16 cellular contexts compared by ENCODE assay signal in the genomic region with DNA sequence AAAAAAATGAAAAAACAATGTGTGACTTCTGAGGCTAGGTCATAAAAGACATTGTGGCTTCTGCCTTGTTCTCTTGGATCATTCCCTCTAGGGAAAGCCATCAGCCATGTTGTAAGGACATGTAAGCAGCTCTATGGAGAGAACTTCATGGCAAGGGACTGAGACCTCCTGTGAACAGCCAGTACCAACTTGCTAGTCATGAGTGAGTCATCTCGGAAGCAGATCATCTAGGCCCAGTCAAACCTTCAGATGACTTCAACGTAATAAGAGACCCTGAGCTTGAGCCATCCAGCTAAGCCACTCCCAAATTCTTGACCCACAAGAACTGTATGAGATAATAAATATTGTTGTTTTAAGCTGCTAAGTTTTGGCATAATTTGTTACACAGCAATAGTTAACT. TPM values are rescaled to one million over a fixed set of nuclear protein-coding genes. Genes with fewer than 3 reads are reported as not detected.
DNase-seq lines count a peak whose midpoint lies in the region; ATAC-seq and TF ChIP-seq lines count a peak whose summit lies in the region.
"Had no signal": no experiment of that assay in that cellular context is flagged by ENCODE, and none has a peak within 500 bp of the region (broad histone marks: within the 10 kb centered on the region; RNA-seq: fewer than 3 reads in every experiment).

No MANE protein-coding gene starts in this region.

- ATAC-seq in RWPE2 (ENCODE audit: low read depth) (peak; percentile 71), heart left ventricle (no peak)
- ATAC-seq: activated CD4-positive, CD25-positive, alpha-beta regulatory T cell treated with anti-CD3 and anti-CD28 coated beads, Interleukin-2, amount 50 U/mL, for 24 hours had no signal

- CTCF ChIA-PET in activated naive CD4-positive, alpha-beta T cell treated with anti-CD3 and anti-CD28 coated beads for 36 hours (lab: Charles Lee): interaction anchor here (0.6 kb wide), 1 partner anchor 11 kb away, joined by 6 read pairs; no protein-coding TSS in a partner anchor

- peak overlapping the region; percentile 1 for H3K4me2 ChIP-seq in skeletal muscle satellite cell (ENCODE audit: low read length)
- H3K4me2 ChIP-seq: smooth muscle cell had no signal

- H3K4me1 ChIP-seq in RWPE2 (ENCODE audit: insufficient read depth, poor library complexity, severe bottlenecking) (peaks cover 19% of the 10 kb centered on the region), skeletal muscle satellite cell (ENCODE audit: control insufficient read depth, insufficient read depth, low read length) (peaks cover 23% of the 10 kb centered on the region), heart left ventricle (peaks cover 0 to 15% (median 11%) of the 10 kb centered on the region in 12 donors)

- H3K4me3 Mint-ChIP-seq in activated naive CD4-positive, alpha-beta T cell treated with anti-CD3 and anti-CD28 coated beads for 36 hours: no peak overlapping the region
- H3K4me3 Mint-ChIP-seq: neural crest cell had no signal

- no peak for TF ChIP-seq POLR2A in heart left ventricle (IDR thresholded peaks at IDR 0.05)

- no peak overlapping the region for H3K27ac Mint-ChIP-seq in activated naive CD4-positive, alpha-beta T cell treated with anti-CD3 and anti-CD28 coated beads for 36 hours

- H3K36me3 Mint-ChIP-seq in activated naive CD4-positive, alpha-beta T cell treated with anti-CD3 and anti-CD28 coated beads for 36 hours (ENCODE audit: low read depth): no peaks in the 10 kb centered on the region

- DNase-seq in HCEC 1CT: peak; percentile 94
- DNase-seq in RWPE2 (ENCODE audit: low spot score): no peak
- peak; percentile 75 for DNase-seq in fibroblast of gingiva (ENCODE audit: low read depth)
- DNase-seq in heart left ventricle: no peak
- DNase-seq in activated naive CD4-positive, alpha-beta T cell treated with anti-CD3 and anti-CD28 coated beads for 36 hours: no peak
- no peak for DNase-seq in kidney glomerular epithelial cell (lab: John Stamatoyannopoulos, UW)
- DNase-seq: activated T-cell treated with anti-CD3 and anti-CD28 coated beads, Interleukin-2, amount 50 U/mL, for 1 hour; amygdala; Caco-2; hypothalamus; testis had no signal

- H3K9me3 Mint-ChIP-seq in activated naive CD4-positive, alpha-beta T cell treated with anti-CD3 and anti-CD28 coated beads for 36 hours: no peaks in the 10 kb centered on the region
- H3K9me3 Mint-ChIP-seq: neural crest cell had no signal

- peaks cover 18% of the 10 kb centered on the region for H3K4me1 Mint-ChIP-seq in activated naive CD4-positive, alpha-beta T cell treated with anti-CD3 and anti-CD28 coated beads for 36 hours (ENCODE audit: low read depth)

- TF ChIP-seq CTCF in RWPE2 (IDR thresholded peaks at IDR 0.05; ENCODE audit: poor library complexity, severe bottlenecking): no peak
- no peak for TF ChIP-seq CTCF in heart left ventricle (IDR thresholded peaks at IDR 0.05)

- no peaks in the 10 kb centered on the region for H3K27me3 Mint-ChIP-seq in activated naive CD4-positive, alpha-beta T cell treated with anti-CD3 and anti-CD28 coated beads for 36 hours (ENCODE audit: low read depth)

- H3K9ac ChIP-seq in skeletal muscle satellite cell (ENCODE audit: low read depth, low read length): no peak overlapping the region

- WGBS in heart left ventricle, 4 donors: 84 to 88% (median 86%) methylated on average over 2 of the region's 2 CpGs

- H3K4me3 ChIP-seq in RWPE2 (ENCODE audit: severe bottlenecking): no peak overlapping the region
- no peak overlapping the region for H3K4me3 ChIP-seq in skeletal muscle satellite cell (ENCODE audit: low read length)
- H3K4me3 ChIP-seq in heart left ventricle: no peak overlapping the region
- H3K4me3 ChIP-seq: smooth muscle cell, testis had no signal

- H3K9me3 ChIP-seq in RWPE2 (ENCODE audit: severe bottlenecking) (no peaks in the 10 kb centered on the region), skeletal muscle satellite cell (replicated peaks; ENCODE audit: low read length) (no peaks in the 10 kb centered on the region), heart left ventricle (no peaks in the 10 kb centered on the region)
- H3K9me3 ChIP-seq: Caco-2, testis had no signal

- H3K27ac ChIP-seq in RWPE2 (ENCODE audit: poor library complexity, severe bottlenecking): peak overlapping the region; percentile 49
- H3K27ac ChIP-seq in heart left ventricle: no peak overlapping the region
- H3K27ac ChIP-seq: testis had no signal

- H3K36me3 ChIP-seq in RWPE2 (ENCODE audit: low read depth) (no peaks in the 10 kb centered on the region), skeletal muscle satellite cell (ENCODE audit: insufficient read depth, low read length) (no peaks in the 10 kb centered on the region), heart left ventricle (peaks cover 0 to 5% (median 0%) of the 10 kb centered on the region in 9 donors)

- intact Hi-C loops in heart left ventricle (cut with DNase I): loop anchor here in 1 of 10 donors (5.0 kb wide), 1 partner anchor 117 kb away; no protein-coding TSS in a partner anchor
- intact Hi-C loops in activated naive CD4-positive, alpha-beta T cell treated with anti-CD3 and anti-CD28 coated beads for 36 hours (cut with micrococcal nuclease): no loop called here

- H3K27me3 ChIP-seq in RWPE2 (ENCODE audit: insufficient read depth, poor library complexity, severe bottlenecking): no peaks in the 10 kb centered on the region
- H3K27me3 ChIP-seq in skeletal muscle satellite cell (ENCODE audit: control insufficient read depth, insufficient read depth, low read length): no peaks in the 10 kb centered on the region
- no peaks in the 10 kb centered on the region for H3K27me3 ChIP-seq in heart left ventricle
- H3K27me3 ChIP-seq: testis had no signal

RNA-seq across cellular contexts. Expression of gene MON1A, which starts 4.9 kb away (rescaled TPM):
- total RNA-seq in skeletal muscle satellite cell (2012; rRNA removed): 13.7 and 15.5 TPM in 2 replicates
- 10 to 100 TPM in 2 of 9 donors, 1 to 10 TPM in 7; 4.8 to 13.0 (median 7.7) TPM for total RNA-seq in heart left ventricle
- 10 to 100 TPM in 1 of 2 donors, 1 to 10 TPM in 1; 5.2 to 16.3 TPM for polyA plus RNA-seq in heart left ventricle
- total RNA-seq in activated naive CD4-positive, alpha-beta T cell treated with anti-CD3 and anti-CD28 coated beads for 36 hours: 1 to 10 TPM; 5.4 to 5.9 TPM

RNA-seq across cellular contexts. Expression of gene RBM6, which starts 15.3 kb away (rescaled TPM):
- 29.5 and 36.8 TPM in 2 replicates for total RNA-seq in skeletal muscle satellite cell (2012; rRNA removed)
- total RNA-seq in heart left ventricle: 10 to 100 TPM; 21.1 to 41.4 (median 32.6) TPM
- 10 to 100 TPM; 27.6 to 75.1 TPM for polyA plus RNA-seq in heart left ventricle
- 10 to 100 TPM; 89.1 to 98.2 TPM for total RNA-seq in activated naive CD4-positive, alpha-beta T cell treated with anti-CD3 and anti-CD28 coated beads for 36 hours

RNA-seq across cellular contexts. Expression of gene MST1R, which starts 21.0 kb away (rescaled TPM):
- total RNA-seq in skeletal muscle satellite cell (2012; rRNA removed): 0.22 and 0.76 TPM in 2 replicates
- total RNA-seq in heart left ventricle: 1 to 10 TPM in 8 of 9 donors, under 1 TPM in 1; 0.79 to 8.9 (median 1.8) TPM
- polyA plus RNA-seq in heart left ventricle: 1 to 10 TPM; 1.0 to 2.5 TPM
- under 1 TPM; 0.27 to 0.41 TPM for total RNA-seq in activated naive CD4-positive, alpha-beta T cell treated with anti-CD3 and anti-CD28 coated beads for 36 hours

RNA-seq across cellular contexts. Expression of gene CAMKV, which starts 55.0 kb away (rescaled TPM):
- total RNA-seq in skeletal muscle satellite cell (2012; rRNA removed): not detected in 2 replicates
- total RNA-seq in heart left ventricle: not detected
- polyA plus RNA-seq in heart left ventricle: not detected
- under 1 TPM; 0.69 to 0.86 TPM for total RNA-seq in activated naive CD4-positive, alpha-beta T cell treated with anti-CD3 and anti-CD28 coated beads for 36 hours
- total RNA-seq: lower leg skin, smooth muscle cell had no signal
- polyA plus RNA-seq: smooth muscle cell had no signal

Comparison
In these comparisons a context has a peak if more than half of its experiments do, and no peak if none do; other contexts are left out.
1. DNase-seq: peak in HCEC 1CT (single experiment) and fibroblast of gingiva (single experiment); none in RWPE2 (single experiment), heart left ventricle (0 of 5), activated naive CD4-positive, alpha-beta T cell treated with anti-CD3 and anti-CD28 coated beads for 36 hours (single experiment) and kidney glomerular epithelial cell (single experiment).